20 cellular contexts compared by ENCODE assay signal in genomic region chr10:61408065-61408464, GRCh38. TPM values are rescaled to one million over a fixed set of nuclear protein-coding genes. Genes with fewer than 3 reads are reported as not detected.
"Had no signal": no experiment of that assay in that cellular context is flagged by ENCODE, and none has a peak within 500 bp of the region (broad histone marks: within the 10 kb centered on the region; RNA-seq: fewer than 3 reads in every experiment).

No MANE protein-coding gene starts in this region.

- ATAC-seq: activated T-cell treated with anti-CD3 and anti-CD28 coated beads, Interleukin-2, amount 50 U/mL, for 72 hours; stimulated activated naive CD8-positive, alpha-beta T cell treated with anti-CD3 and anti-CD28 coated beads, Interleukin-15, Interleukin-2, amounts not matched to agents 100 U/mL and 50 U/mL, for 24 hours had no signal

- H3K27ac ChIP-seq: transverse colon had no signal

- H3K27me3 ChIP-seq: breast epithelium, transverse colon had no signal

- DNase-seq: activated B cell treated with CpG ODN at 0.5 μM for 24 hours; activated CD4-positive, alpha-beta T cell treated with anti-CD3 and anti-CD28 coated beads, Interleukin-2, amount 10 ng/mL, durations not matched to agents 24 days and 14 days; activated CD8-positive, alpha-beta memory T cell treated with anti-CD3 and anti-CD28 coated beads, Interleukin-2, amount 50 U/mL, for 48 hours; activated gamma-delta T cell treated with Interleukin-2 at 50 U/mL for 16 hours; activated naive CD8-positive, alpha-beta T cell treated with anti-CD3 and anti-CD28 coated beads for 36 hours; activated T-cell treated with anti-CD3 and anti-CD28 coated beads, Interleukin-2, amount 50 U/mL, for 72 hours; anterior cingulate cortex; hippocampal formation; kidney glomerular epithelial cell; midbrain; naive B cell; retina; small intestine; stimulated activated naive CD8-positive, alpha-beta T cell treated with anti-CD3 and anti-CD28 coated beads, Interleukin-15, Interleukin-2, amounts not matched to agents 100 U/mL and 50 U/mL, for 24 hours; SW 1271; transverse colon had no signal

- H3K36me3 ChIP-seq: breast epithelium, transverse colon had no signal

- H3K4me3 ChIP-seq: breast epithelium, lung, transverse colon had no signal

- H3K4me1 ChIP-seq: breast epithelium had no signal

- H3K9me3 ChIP-seq: breast epithelium, transverse colon had no signal

RNA-seq across cellular contexts. Expression of gene TMEM26, which starts 45.1 kb away (rescaled TPM):
- total RNA-seq: activated B cell treated with CpG ODN at 0.5 μM for 24 hours; activated CD4-positive, alpha-beta T cell treated with anti-CD3 and anti-CD28 coated beads, Interleukin-2, amount 10 ng/mL, durations not matched to agents 24 days and 14 days; activated naive CD8-positive, alpha-beta T cell treated with anti-CD3 and anti-CD28 coated beads for 36 hours; activated T-cell treated with anti-CD3 and anti-CD28 coated beads, Interleukin-2, amount 50 U/mL, for 72 hours; dermis microvascular lymphatic vessel endothelial cell; T-helper 2 cell treated with Interferon-gamma antibody and Interleukin-4, amounts not matched to agents 100 ng/mL and 5 ng/mL, for 36 hours had no signal
